21 cellular contexts compared by ENCODE assay signal in genomic region chr17:81586096-81586495, GRCh38. TPM values are rescaled to one million over a fixed set of nuclear protein-coding genes. Genes with fewer than 3 reads are reported as not detected.
"Had no signal": no experiment of that assay in that cellular context is flagged by ENCODE, and none has a peak within 500 bp of the region (broad histone marks: within the 10 kb centered on the region; RNA-seq: fewer than 3 reads in every experiment).

No MANE protein-coding gene starts in this region.

- H3K27me3 Mint-ChIP-seq: memory B cell; naive thymus-derived CD4-positive, alpha-beta T cell; progenitor cell of endocrine pancreas had no signal

- DNase-seq: effector memory CD4-positive, alpha-beta T cell; glutamatergic neuron; left cardiac atrium; left ventricle myocardium inferior; lower lobe of right lung; naive thymus-derived CD4-positive, alpha-beta T cell; occipital lobe; small intestine; stimulated activated CD4-positive, alpha-beta T cell treated with anti-CD3 and anti-CD28 coated beads, Interleukin-12 subunit alpha, Interleukin-12 subunit beta, amount 100 ng/mL, for 4 hours; stimulated activated naive CD4-positive, alpha-beta T cell treated with Interleukin-2 at 50 U/mL for 16 hours; thyroid gland; upper lobe of left lung; uterus had no signal

- H3K27me3 ChIP-seq: esophagus muscularis mucosa, gastroesophageal sphincter, pancreas, suprapubic skin, thyroid gland, upper lobe of left lung, uterus had no signal

- H3K4me3 Mint-ChIP-seq: memory B cell; naive thymus-derived CD4-positive, alpha-beta T cell had no signal

- H3K36me3 ChIP-seq: uterus had no signal

- H3K9me3 ChIP-seq: esophagus muscularis mucosa, gastroesophageal sphincter, left ventricle myocardium inferior, lower lobe of right lung, pancreas, suprapubic skin, thyroid gland, upper lobe of left lung, uterus had no signal

- H3K27ac Mint-ChIP-seq: memory B cell had no signal

- ATAC-seq: gastroesophageal sphincter; left cardiac atrium; lower lobe of right lung; naive thymus-derived CD4-positive, alpha-beta T cell; pancreas; right cardiac atrium had no signal

- H3K4me1 Mint-ChIP-seq: memory B cell had no signal

- H3K27ac ChIP-seq: epithelial cell of prostate, esophagus muscularis mucosa, gastroesophageal sphincter, left ventricle myocardium inferior, lower lobe of right lung, pancreas, suprapubic skin, thyroid gland, upper lobe of left lung, uterus had no signal

- H3K4me1 ChIP-seq: esophagus muscularis mucosa, gastroesophageal sphincter, lower lobe of right lung, pancreas, suprapubic skin, upper lobe of left lung, uterus had no signal

- H3K9me3 Mint-ChIP-seq: memory B cell; naive thymus-derived CD4-positive, alpha-beta T cell had no signal

- H3K4me3 ChIP-seq: esophagus muscularis mucosa, gastroesophageal sphincter, left ventricle myocardium inferior, lower lobe of right lung, pancreas, suprapubic skin, thyroid gland, upper lobe of left lung, uterus had no signal

RNA-seq across cellular contexts. Expression of gene FSCN2, which starts 57.9 kb away (rescaled TPM):
- polyA plus RNA-seq: naive thymus-derived CD4-positive, alpha-beta T cell had no signal
